15 cellular contexts compared by ENCODE assay signal in the genomic region with DNA sequence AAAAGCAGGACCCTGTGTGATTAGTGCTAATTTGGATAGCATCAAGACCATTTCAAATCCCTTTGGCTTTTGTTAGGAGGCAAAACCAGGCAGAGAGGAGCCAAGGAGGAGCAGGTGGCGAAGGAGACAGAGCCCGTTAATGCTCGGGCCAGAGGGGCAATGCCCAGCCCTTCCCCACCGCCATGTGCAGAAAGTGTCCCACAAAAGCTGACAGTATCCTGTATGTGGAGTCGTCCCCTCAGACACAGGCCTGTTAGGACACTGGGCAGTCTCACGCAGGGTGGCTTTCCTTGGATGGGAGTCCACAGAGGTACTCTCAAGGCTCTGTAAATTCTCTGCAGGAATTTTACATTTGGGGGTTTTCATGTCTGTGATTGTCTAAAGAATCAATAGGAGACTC. TPM values are rescaled to one million over a fixed set of nuclear protein-coding genes. Genes with fewer than 3 reads are reported as not detected.
DNase-seq lines count a peak whose midpoint lies in the region; ATAC-seq and TF ChIP-seq lines count a peak whose summit lies in the region.
"Had no signal": no experiment of that assay in that cellular context is flagged by ENCODE, and none has a peak within 500 bp of the region (broad histone marks: within the 10 kb centered on the region; RNA-seq: fewer than 3 reads in every experiment).

No MANE protein-coding gene starts in this region.

- no peak for ATAC-seq in upper lobe of right lung
- no peak for ATAC-seq in HG02840 (IDR thresholded peaks at IDR 0.05; ENCODE audit: low FRiP score, unreplicated experiment)

- no peak overlapping the region for H3K27ac ChIP-seq in coronary artery
- H3K27ac ChIP-seq in upper lobe of right lung, result no peak overlapping the region
- H3K27ac ChIP-seq: BLaER1 had no signal

- H3K9me3 ChIP-seq in upper lobe of right lung, result no peaks in the 10 kb centered on the region
- H3K9me3 ChIP-seq: BLaER1 had no signal

- TF ChIP-seq CTCF in coronary artery (IDR thresholded peaks at IDR 0.05), result no peak
- no peak for TF ChIP-seq CTCF in upper lobe of right lung (IDR thresholded peaks at IDR 0.05)

- H3K4me1 ChIP-seq in upper lobe of right lung, result no peaks in the 10 kb centered on the region

- H3K4me3 ChIP-seq in coronary artery, result no peak overlapping the region
- no peak overlapping the region for H3K4me3 ChIP-seq in upper lobe of right lung
- H3K4me3 ChIP-seq: BLaER1 had no signal

- intact Hi-C loops in upper lobe of right lung (cut with DNase I), result no loop called here

- no peaks in the 10 kb centered on the region for H3K27me3 ChIP-seq in upper lobe of right lung
- H3K27me3 ChIP-seq: BLaER1 had no signal

- H3K36me3 ChIP-seq in upper lobe of right lung, result no peaks in the 10 kb centered on the region
- H3K36me3 ChIP-seq: BLaER1 had no signal

- peak; percentile 7 for DNase-seq in activated CD8-positive, alpha-beta memory T cell treated with anti-CD3 and anti-CD28 coated beads, Interleukin-2, amount 50 U/mL, for 48 hours
- DNase-seq in activated CD8-positive, alpha-beta memory T cell treated with anti-CD3 and anti-CD28 coated beads for 24 hours, result no peak
- DNase-seq in coronary artery (ENCODE audit: low spot score), result peak; percentile 22
- DNase-seq in mesenteric fat pad (ENCODE audit: low spot score), result peak; percentile 77
- peak; percentile 54 for DNase-seq in upper lobe of right lung
- DNase-seq in dermis blood vessel endothelial cell, result no peak
- DNase-seq: 8988T; CD4-positive, alpha-beta memory T cell; DMS153; DMS79; GDM1; H9 had no signal

RNA-seq across cellular contexts. Expression of a gene that starts 44.8 kb away (rescaled TPM):
- total RNA-seq in mesenteric fat pad (3.1 TPM), upper lobe of right lung (22.0 TPM), dermis blood vessel endothelial cell (0.28 and 0.51 TPM in 2 replicates)
- total RNA-seq: A673 had no signal

Comparison
In these comparisons a context has a peak if more than half of its experiments do, and no peak if none do; other contexts are left out.
1. DNase-seq: peak in activated CD8-positive, alpha-beta memory T cell treated with anti-CD3 and anti-CD28 coated beads, Interleukin-2, amount 50 U/mL, for 48 hours (single experiment), coronary artery (single experiment), mesenteric fat pad (single experiment) and upper lobe of right lung (single experiment); none in activated CD8-positive, alpha-beta memory T cell treated with anti-CD3 and anti-CD28 coated beads for 24 hours (single experiment) and dermis blood vessel endothelial cell (single experiment).